ENCODE assay signal across 8 cellular contexts in genomic region chr2:173354601-173355131, GRCh38. TPM values are rescaled to one million over a fixed set of nuclear protein-coding genes. Genes with fewer than 3 reads are reported as not detected.
DNase-seq lines count a peak whose midpoint lies in the region; ATAC-seq and TF ChIP-seq lines count a peak whose summit lies in the region.

Gene CDCA7 (plus strand): TSS chr2:173354872. CDS start chr2:173354964, 92 bp downstream.

- DNase-seq in AG10803 (ENCODE audit: low read depth) (peak; percentile 42), NCI-H226 (peak; percentile 52), dorsolateral prefrontal cortex (peak in 4 of 10 donors; percentile 11 to 46 (median 40)), lower lobe of right lung (peak; percentile 62)
- peak; percentile 21 for DNase-seq in activated CD4-positive, alpha-beta T cell treated with anti-CD3 and anti-CD28 coated beads for 1 hour
- peak; percentile 37 for DNase-seq in stimulated activated CD8-positive, alpha-beta memory T cell treated with anti-CD3 and anti-CD28 coated beads, Interleukin-15, amount 100 ng/mL, for 24 hours (ENCODE audit: low read depth)

- peaks cover 25% of the 10 kb centered on the region for H3K4me1 ChIP-seq in lower lobe of right lung

- no peak within 1 kb of the TSS for H3K27ac ChIP-seq in dorsolateral prefrontal cortex
- H3K27ac ChIP-seq in lower lobe of right lung, result no peak within 1 kb of the TSS

- peak; percentile 31 for ATAC-seq in GM18873 (IDR thresholded peaks at IDR 0.05; ENCODE audit: low FRiP score, unreplicated experiment)
- peak; percentile 43 for ATAC-seq in HG03103 (IDR thresholded peaks at IDR 0.05; ENCODE audit: low read depth, unreplicated experiment)
- peak; percentile 77 to 82 for ATAC-seq in lower lobe of right lung

- intact Hi-C loops in dorsolateral prefrontal cortex (cut with DNase I), result no loop called here
- intact Hi-C loops in lower lobe of right lung (cut with DNase I), result no loop called here

- TF ChIP-seq CTCF in AG10803 (conservative IDR thresholded peaks at IDR 0.05; ENCODE audit: low read length), result no peak
- no peak for TF ChIP-seq CTCF in dorsolateral prefrontal cortex (IDR thresholded peaks at IDR 0.05 in 54 of 56, conservative IDR thresholded peaks at IDR 0.05 in 2 of 56; ENCODE audit: low read depth in 1 of 56, partially characterized antibody in 56 of 56)
- no peak for TF ChIP-seq CTCF in lower lobe of right lung (IDR thresholded peaks at IDR 0.05)

- peaks cover 0 to 81% (median 61%) of the 10 kb centered on the region in 45 donors for H3K27me3 ChIP-seq in dorsolateral prefrontal cortex
- H3K27me3 ChIP-seq in lower lobe of right lung (ENCODE audit: low read depth), result peaks cover 60% of the 10 kb centered on the region

- H3K9me3 ChIP-seq in lower lobe of right lung, result no peaks in the 10 kb centered on the region

- peak within 1 kb of the TSS; percentile 78 for H3K4me3 ChIP-seq in AG10803 (ENCODE audit: low read length)
- H3K4me3 ChIP-seq in dorsolateral prefrontal cortex, result peak within 1 kb of the TSS; percentile 25 to 68 (median 55)
- H3K4me3 ChIP-seq in lower lobe of right lung, result peak within 1 kb of the TSS; percentile 60

- no peaks in the 10 kb centered on the region for H3K36me3 ChIP-seq in lower lobe of right lung

RNA-seq across cellular contexts. Expression of gene CDCA7, which starts in this region (rescaled TPM):
- 1 to 10 TPM in 88 of 120 experiments, under 1 TPM in 32; 0.32 to 2.7 (median 1.3) TPM for total RNA-seq in dorsolateral prefrontal cortex
- 0.89 TPM for total RNA-seq in lower lobe of right lung

Comparison
In these comparisons a context has a peak if more than half of its experiments do, and no peak if none do; other contexts are left out.
1. Peak in DNase-seq, ATAC-seq and H3K4me3 ChIP-seq in lower lobe of right lung; RNA of the gene not detected or under 1 TPM.